ENCODE assay signal across 8 cellular contexts in genomic region chr19:37507167-37507464, GRCh38. TPM values are rescaled to one million over a fixed set of nuclear protein-coding genes. Genes with fewer than 3 reads are reported as not detected.
DNase-seq lines count a peak whose midpoint lies in the region; ATAC-seq, FAIRE-seq and TF ChIP-seq lines count a peak whose summit lies in the region.

No MANE protein-coding gene starts in this region.

- no peak overlapping the region for H3K4me3 Mint-ChIP-seq in GM23338
- no peak overlapping the region for H3K4me3 Mint-ChIP-seq in activated T-helper 17 cell treated with anti-CD3 and anti-CD28 coated beads, Interleukin-2, amount 50 U/mL, for 72 hours

- H3K4me3 ChIP-seq in GM23338, result peak overlapping the region; percentile 74
- H3K4me3 ChIP-seq in K562, result no peak overlapping the region

- H3K4me2 ChIP-seq in GM23338 (peak overlapping the region; percentile 95), K562 (ENCODE audit: insufficient read depth, low read length) (peak overlapping the region; percentile 38; the same call in 1 of the 2 replicates)

- peaks cover 20% of the 10 kb centered on the region for H3K9me3 Mint-ChIP-seq in GM23338
- H3K9me3 Mint-ChIP-seq in activated T-helper 17 cell treated with anti-CD3 and anti-CD28 coated beads, Interleukin-2, amount 50 U/mL, for 72 hours, result peaks cover 12% of the 10 kb centered on the region

- H3K36me3 ChIP-seq in GM23338 (ENCODE audit: insufficient read depth), result no peaks in the 10 kb centered on the region
- no peaks in the 10 kb centered on the region for H3K36me3 ChIP-seq in K562 (ENCODE audit: control insufficient read depth, insufficient read depth, low read length)

- WGBS in K562 (ENCODE audit: insufficient coverage, low coverage, missing lambda C conversion rate), result 3% methylated on average over 9 of the region's 9 CpGs

- H4K20me1 ChIP-seq in GM23338 (replicated peaks; ENCODE audit: insufficient read depth) (no peaks in the 10 kb centered on the region), K562 (replicated peaks; ENCODE audit: control insufficient read depth, insufficient read depth, low read length) (no peaks in the 10 kb centered on the region)

- H3K4me1 ChIP-seq in GM23338 (ENCODE audit: insufficient read depth) (peaks cover 6% of the 10 kb centered on the region), K562 (replicated peaks in 1 of 2; ENCODE audit: control insufficient read depth in 2 of 2, insufficient read depth in 2 of 2, low read length in 2 of 2) (no peaks in the 10 kb centered on the region; a peak in 1 of 5 replicates)

- H3K36me3 Mint-ChIP-seq in GM23338 (ENCODE audit: low read depth), result peaks cover 39% of the 10 kb centered on the region
- H3K36me3 Mint-ChIP-seq in activated T-helper 17 cell treated with anti-CD3 and anti-CD28 coated beads, Interleukin-2, amount 50 U/mL, for 72 hours (ENCODE audit: low read depth), result peaks cover 44% of the 10 kb centered on the region

- no peak for TF ChIP-seq CTCF in GM23338 (conservative IDR thresholded peaks at IDR 0.05; ENCODE audit: low read depth in 2 of 2)
- no peak for TF ChIP-seq CTCF in K562 (IDR thresholded peaks at IDR 0.05 in 2 of 3, conservative IDR thresholded peaks at IDR 0.05 in 1 of 3; ENCODE audit: insufficient read depth in 2 of 3, low read depth in 1 of 3, low read length in 3 of 3)

- no peak for ATAC-seq in GM23338
- ATAC-seq in K562, result no peak
- no peak for ATAC-seq in HG02610 (IDR thresholded peaks at IDR 0.05; ENCODE audit: unreplicated experiment)
- no peak for ATAC-seq in activated T-helper 17 cell treated with anti-CD3 and anti-CD28 coated beads, Interleukin-2, amount 50 U/mL, for 72 hours (replicated peaks)
- no peak for ATAC-seq in GM21447 (IDR thresholded peaks at IDR 0.05; ENCODE audit: unreplicated experiment)

- no peak for TF ChIP-seq EP300 in K562 (IDR thresholded peaks at IDR 0.05; ENCODE audit: low read length)

- H3K27ac ChIP-seq in GM23338 (ENCODE audit: low read depth) (no peak overlapping the region), K562 (ENCODE audit: extremely low read depth, low read depth, low read length) (no peak overlapping the region), layer of hippocampus (ENCODE audit: low read depth, low read length) (peak overlapping the region; percentile 0), substantia nigra (ENCODE audit: low read depth, low read length, poor library complexity, severe bottlenecking) (peak overlapping the region; percentile 91)

- H3F3A ChIP-seq in GM23338 (replicated peaks; ENCODE audit: low read depth), result no peaks in the 10 kb centered on the region

- 0 out of 2 replicates have a peak, but pooled peaks cover 1% of the 10 kb centered on the region for H3K9me3 ChIP-seq in K562 (replicated peaks; ENCODE audit: control insufficient read depth, insufficient read depth, low read depth, low read length)

- H3K9ac ChIP-seq in K562 (ENCODE audit: insufficient read depth in 1 of 2, low read depth in 2 of 2, low read length in 2 of 2), result no peak overlapping the region

- CTCF ChIA-PET in K562 (lab: Yijun Ruan, JAX; ENCODE audit: low intra/inter-chr PET ratio), result no interaction called here

- intact Hi-C loops in K562 (cut with micrococcal nuclease), result no loop called here

- no peak for TF ChIP-seq POLR2A in K562 (conservative IDR thresholded peaks at IDR 0.05)

- no peak for DNase-seq in GM23338 (ENCODE audit: low spot score)
- no peak for DNase-seq in K562 (ENCODE audit: extremely low read depth in 1 of 4, low spot score in 3 of 4)
- DNase-seq in substantia nigra (lab: John Stamatoyannopoulos, UW), result peak in 1 of 49 donors; percentile 31
- no peak for DNase-seq in activated T-cell treated with anti-CD3 and anti-CD28 coated beads for 4 hours

- POLR2A ChIA-PET in K562 (lab: Yijun Ruan, JAX), result no interaction called here

- H3K27ac Mint-ChIP-seq in GM23338, result no peak overlapping the region
- H3K27ac Mint-ChIP-seq in activated T-helper 17 cell treated with anti-CD3 and anti-CD28 coated beads, Interleukin-2, amount 50 U/mL, for 72 hours, result no peak overlapping the region

- in situ Hi-C loops in K562 (cut with MboI), result no loop called here

- peaks cover 3% of the 10 kb centered on the region; the same call in 2 of the 3 replicates for H3K4me1 Mint-ChIP-seq in GM23338
- H3K4me1 Mint-ChIP-seq in activated T-helper 17 cell treated with anti-CD3 and anti-CD28 coated beads, Interleukin-2, amount 50 U/mL, for 72 hours, result no peaks in the 10 kb centered on the region

- no peak for FAIRE-seq in K562 (lab: Jason Lieb, UNC)

- H3K9me2 ChIP-seq in GM23338 (ENCODE audit: insufficient read depth), result no peaks in the 10 kb centered on the region

- H3K27me3 ChIP-seq in GM23338 (ENCODE audit: insufficient read depth) (no peaks in the 10 kb centered on the region), K562 (ENCODE audit: control insufficient read depth in 2 of 2, insufficient read depth in 2 of 2, low read length in 2 of 2) (no peaks in the 10 kb centered on the region), layer of hippocampus (ENCODE audit: control insufficient read depth, insufficient read depth, low read length) (no peaks in the 10 kb centered on the region)

- H3K27me3 Mint-ChIP-seq in GM23338 (ENCODE audit: insufficient read depth, low read depth, poor library complexity), result peaks cover 4% of the 10 kb centered on the region
- no peaks in the 10 kb centered on the region for H3K27me3 Mint-ChIP-seq in activated T-helper 17 cell treated with anti-CD3 and anti-CD28 coated beads, Interleukin-2, amount 50 U/mL, for 72 hours

- TF ChIP-seq RAD21 in K562 (CRISPR knock-in tag; conservative IDR thresholded peaks at IDR 0.05 in 1 of 2, IDR thresholded peaks at IDR 0.05 in 1 of 2), result no peak

- H2AFZ ChIP-seq in GM23338 (peak overlapping the region; percentile 72), K562 (ENCODE audit: low read depth, low read length) (peak overlapping the region; percentile 22; the same call in 1 of the 2 replicates)

- BruUV-seq in K562 (replicated peaks; lab: Mats Ljungman, UMichigan), result no TSS peak

- no peaks in the 10 kb centered on the region for H3K9me1 ChIP-seq in K562 (ENCODE audit: control insufficient read depth, insufficient read depth, low read length)

- H3K79me2 ChIP-seq in GM23338 (replicated peaks; ENCODE audit: insufficient read depth), result peaks cover 14% of the 10 kb centered on the region; the same call in 1 of the 2 replicates
- no peaks in the 10 kb centered on the region for H3K79me2 ChIP-seq in K562 (ENCODE audit: control insufficient read depth, insufficient read depth, low read length)

RNA-seq across cellular contexts. Expression of gene ZNF793, which starts 0.4 kb away (rescaled TPM):
- 11.4 and 13.5 TPM in 2 replicates for total RNA-seq in GM23338 (2014; rRNA removed; shearing (Covaris generic))
- polyA plus RNA-seq in GM23338 (2016; fragmentation: Nextera tagmentation; extraction: Ambion mirVana) (6.8 and 8.0 TPM in 2 replicates), K562 (2011; rRNA removed) (not detected in 2 replicates), K562 (2014; fragmentation: Illumina TruSeq; extraction: Trizol) (0.04 TPM in 1 of 2 replicates, not detected in the other), K562 (2014; fragmentation: Nextera tagmentation; extraction: Ambion mirVana) (under 1 TPM in 1 of 2 experiments, not detected in 1; 0.03 TPM), K562 (2014; rRNA removed) (not detected in 2 replicates)
- total RNA-seq in K562 (2011; cell fraction: chromatin; rRNA removed; ENCODE audit: low replicate concordance), result 0.35 TPM in 1 of 2 replicates, not detected in the other
- total RNA-seq in K562 (2011; cell fraction: nucleolus; rRNA removed), result under 0.01 TPM in 1 of 2 replicates, not detected in the other
- total RNA-seq in K562 (2011; cell fraction: nucleoplasm; rRNA removed), result 0.15 and 0.31 TPM in 2 replicates
- total RNA-seq in K562 (2014; rRNA removed) (0.04 TPM in 1 of 2 replicates, not detected in the other), K562 (2014; rRNA removed; fragmentation: Illumina TruSeq; extraction: Trizol) (not detected in 2 replicates), K562 (2015; rRNA removed; fragmentation: Illumina TruSeq; extraction: Trizol) (0.08 TPM in 1 of 2 replicates, not detected in the other), K562 (2021) (0.02 TPM in 1 of 2 replicates, not detected in the other)
- 0.01 TPM in 1 of 2 replicates, not detected in the other for polyA plus RNA-seq in K562 (2011; cell fraction: cytosol; rRNA removed)
- 0.04 TPM in 1 of 2 replicates, not detected in the other for polyA plus RNA-seq in K562 (2011; cell fraction: nucleus; rRNA removed)
- polyA plus RNA-seq in K562 (2012), result 0.01 and 0.14 TPM in 2 replicates
- polyA minus RNA-seq in K562 (2011; rRNA and poly(A)+ RNA removed), result 0.04 TPM in 1 of 2 replicates, not detected in the other
- polyA minus RNA-seq in K562 (2011; cell fraction: cytosol; rRNA and poly(A)+ RNA removed), result not detected in 2 replicates
- not detected in 2 replicates for polyA minus RNA-seq in K562 (2011; cell fraction: nucleus; rRNA and poly(A)+ RNA removed)
- total RNA-seq in activated T-helper 17 cell treated with anti-CD3 and anti-CD28 coated beads, Interleukin-2, amount 50 U/mL, for 72 hours, result 1 to 10 TPM; 3.2 to 4.4 TPM

RNA-seq across cellular contexts. Expression of gene ZNF570, which starts 38.0 kb away (rescaled TPM):
- total RNA-seq in GM23338 (2014; rRNA removed; shearing (Covaris generic)), result 3.5 and 6.8 TPM in 2 replicates
- polyA plus RNA-seq in GM23338 (2016; fragmentation: Nextera tagmentation; extraction: Ambion mirVana) (3.4 and 6.6 TPM in 2 replicates), K562 (2011; rRNA removed) (0.05 and 0.95 TPM in 2 replicates), K562 (2014; fragmentation: Illumina TruSeq; extraction: Trizol) (0.58 and 0.59 TPM in 2 replicates), K562 (2014; fragmentation: Nextera tagmentation; extraction: Ambion mirVana) (under 1 TPM; 0.11 to 0.38 TPM), K562 (2014; rRNA removed) (0.23 and 0.57 TPM in 2 replicates)
- total RNA-seq in K562 (2011; cell fraction: chromatin; rRNA removed; ENCODE audit: low replicate concordance), result 1.4 and 4.3 TPM in 2 replicates
- total RNA-seq in K562 (2011; cell fraction: nucleolus; rRNA removed), result 2.5 and 2.8 TPM in 2 replicates
- 2.1 and 3.1 TPM in 2 replicates for total RNA-seq in K562 (2011; cell fraction: nucleoplasm; rRNA removed)
- total RNA-seq in K562 (2014; rRNA removed) (0.09 and 0.45 TPM in 2 replicates), K562 (2014; rRNA removed; fragmentation: Illumina TruSeq; extraction: Trizol) (0.64 and 0.73 TPM in 2 replicates), K562 (2015; rRNA removed; fragmentation: Illumina TruSeq; extraction: Trizol) (0.22 and 0.60 TPM in 2 replicates), K562 (2021) (0.54 and 0.60 TPM in 2 replicates)
- 0.01 and 0.28 TPM in 2 replicates for polyA plus RNA-seq in K562 (2011; cell fraction: cytosol; rRNA removed)
- polyA plus RNA-seq in K562 (2011; cell fraction: nucleus; rRNA removed), result 0.10 and 0.54 TPM in 2 replicates
- polyA plus RNA-seq in K562 (2012), result 0.14 and 0.42 TPM in 2 replicates
- 0.12 and 2.6 TPM in 2 replicates for polyA minus RNA-seq in K562 (2011; rRNA and poly(A)+ RNA removed)
- not detected in 2 replicates for polyA minus RNA-seq in K562 (2011; cell fraction: cytosol; rRNA and poly(A)+ RNA removed)
- polyA minus RNA-seq in K562 (2011; cell fraction: nucleus; rRNA and poly(A)+ RNA removed), result 0.33 and 0.40 TPM in 2 replicates
- total RNA-seq in activated T-helper 17 cell treated with anti-CD3 and anti-CD28 coated beads, Interleukin-2, amount 50 U/mL, for 72 hours, result 1 to 10 TPM; 4.9 to 5.7 TPM

RNA-seq across cellular contexts. Expression of gene ZNF569, which starts 39.9 kb away (rescaled TPM):
- 17.5 and 18.7 TPM in 2 replicates for total RNA-seq in GM23338 (2014; rRNA removed; shearing (Covaris generic))
- polyA plus RNA-seq in GM23338 (2016; fragmentation: Nextera tagmentation; extraction: Ambion mirVana), result 6.4 and 7.9 TPM in 2 replicates
- 4.1 and 9.8 TPM in 2 replicates for total RNA-seq in K562 (2011; cell fraction: chromatin; rRNA removed; ENCODE audit: low replicate concordance)
- 1.4 and 2.8 TPM in 2 replicates for total RNA-seq in K562 (2011; cell fraction: nucleolus; rRNA removed)
- total RNA-seq in K562 (2011; cell fraction: nucleoplasm; rRNA removed), result 4.8 and 6.4 TPM in 2 replicates
- 5.1 and 5.6 TPM in 2 replicates for total RNA-seq in K562 (2014; rRNA removed)
- total RNA-seq in K562 (2014; rRNA removed; fragmentation: Illumina TruSeq; extraction: Trizol), result 4.9 and 5.7 TPM in 2 replicates
- 5.4 and 5.7 TPM in 2 replicates for total RNA-seq in K562 (2015; rRNA removed; fragmentation: Illumina TruSeq; extraction: Trizol)
- 4.1 and 4.9 TPM in 2 replicates for total RNA-seq in K562 (2021)
- 0.93 and 2.8 TPM in 2 replicates for polyA plus RNA-seq in K562 (2011; rRNA removed)
- 0.29 and 1.6 TPM in 2 replicates for polyA plus RNA-seq in K562 (2011; cell fraction: cytosol; rRNA removed)
- polyA plus RNA-seq in K562 (2011; cell fraction: nucleus; rRNA removed), result 0.74 and 1.6 TPM in 2 replicates
- polyA plus RNA-seq in K562 (2012), result 2.7 and 3.1 TPM in 2 replicates
- polyA plus RNA-seq in K562 (2014; fragmentation: Illumina TruSeq; extraction: Trizol), result 3.0 and 4.5 TPM in 2 replicates
- polyA plus RNA-seq in K562 (2014; fragmentation: Nextera tagmentation; extraction: Ambion mirVana), result 1 to 10 TPM; 2.1 to 3.9 TPM
- 2.8 and 3.1 TPM in 2 replicates for polyA plus RNA-seq in K562 (2014; rRNA removed)
- 2.5 and 5.7 TPM in 2 replicates for polyA minus RNA-seq in K562 (2011; rRNA and poly(A)+ RNA removed)
- polyA minus RNA-seq in K562 (2011; cell fraction: cytosol; rRNA and poly(A)+ RNA removed), result 0.82 and 2.5 TPM in 2 replicates
- polyA minus RNA-seq in K562 (2011; cell fraction: nucleus; rRNA and poly(A)+ RNA removed), result 0.89 and 4.0 TPM in 2 replicates
- total RNA-seq in activated T-helper 17 cell treated with anti-CD3 and anti-CD28 coated beads, Interleukin-2, amount 50 U/mL, for 72 hours, result 1 to 10 TPM; 3.2 to 5.2 TPM

Comparison
In these comparisons a context has a peak if more than half of its experiments do, and no peak if none do; other contexts are left out.
1. H3K27ac ChIP-seq: peak in layer of hippocampus (single experiment) and substantia nigra (single experiment); none in GM23338 (single experiment) and K562 (single experiment).